Comparison of ENCODE assay signal across 1 cellular context in genomic region chr10:114632869-114633715, GRCh38.
TF ChIP-seq lines count a peak whose summit lies in the region.

No MANE protein-coding gene starts in this region.

TF ChIP-seq in HCT116, 20 proteins besides CTCF, POLR2A, EP300 and RAD21 (continued from another document):
- 0 out of 2 replicates have a peak, but pooled peaks have one; percentile 32 for TF ChIP-seq SIN3A (IDR thresholded peaks at IDR 0.05; ENCODE audit: low read depth)
- no peak for TF ChIP-seq REST (IDR thresholded peaks at IDR 0.05; ENCODE audit: low read depth)
- TF ChIP-seq ATF3 (IDR thresholded peaks at IDR 0.05) = no peak
